24 cellular contexts compared by ENCODE assay signal in the genomic region with DNA sequence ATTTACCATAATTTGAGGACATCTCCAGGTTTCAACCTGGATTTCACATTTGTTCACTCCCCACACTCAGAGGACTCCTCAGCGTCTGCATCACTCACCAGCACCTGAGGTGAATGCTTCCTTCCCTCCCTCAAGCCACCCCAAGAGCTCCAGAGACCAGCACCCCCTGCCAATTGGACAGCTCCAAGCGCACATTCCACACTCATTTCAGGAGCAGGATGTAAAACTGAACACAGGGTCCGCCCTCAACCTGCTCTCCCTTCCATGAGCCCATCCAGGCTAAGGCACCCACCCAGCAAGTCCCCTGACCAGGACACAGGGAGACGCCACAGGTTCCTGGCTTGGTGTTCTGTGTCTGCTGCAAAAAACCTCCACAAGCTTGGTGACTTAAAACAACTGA. TPM values are rescaled to one million over a fixed set of nuclear protein-coding genes. Genes with fewer than 3 reads are reported as not detected.
DNase-seq lines count a peak whose midpoint lies in the region; TF ChIP-seq lines count a peak whose summit lies in the region.
"Had no signal": no experiment of that assay in that cellular context is flagged by ENCODE, and none has a peak within 500 bp of the region (broad histone marks: within the 10 kb centered on the region; RNA-seq: fewer than 3 reads in every experiment).

No MANE protein-coding gene starts in this region.

- H3K27ac ChIP-seq in A673 (ENCODE audit: low read depth, low read length, poor library complexity, severe bottlenecking) = no peak overlapping the region
- no peak overlapping the region for H3K27ac ChIP-seq in HEK293 (ENCODE audit: extremely low read depth, low read depth, low read length)
- no peak overlapping the region for H3K27ac ChIP-seq in stomach
- H3K27ac ChIP-seq: body of pancreas, esophagus squamous epithelium had no signal

- H3K4me3 ChIP-seq in A673 (ENCODE audit: low read depth, low read length, poor library complexity, severe bottlenecking) (no peak overlapping the region), HEK293 (ENCODE audit: low read depth, low read length) (no peak overlapping the region), stomach (no peak overlapping the region)
- H3K4me3 ChIP-seq: body of pancreas, esophagus squamous epithelium had no signal

- CTCF ChIA-PET in A673 (lab: Charles Lee) (no interaction called here), HEK293 (lab: Yijun Ruan, JAX) (no interaction called here)

- H3K4me1 ChIP-seq in A673 (ENCODE audit: insufficient read depth, low read length, poor library complexity, severe bottlenecking) (no peaks in the 10 kb centered on the region), HEK293 (ENCODE audit: control insufficient read depth, insufficient read depth, low read length) (no peaks in the 10 kb centered on the region), stomach (no peaks in the 10 kb centered on the region)
- H3K4me1 ChIP-seq: body of pancreas, esophagus squamous epithelium had no signal

- H3K9me3 ChIP-seq in A673 (ENCODE audit: low read depth, low read length, poor library complexity, severe bottlenecking) (no peaks in the 10 kb centered on the region), HEK293 (ENCODE audit: control insufficient read depth, insufficient read depth, low read depth, low read length) (no peaks in the 10 kb centered on the region), stomach (no peaks in the 10 kb centered on the region)
- H3K9me3 ChIP-seq: body of pancreas, esophagus squamous epithelium had no signal

- POLR2A ChIA-PET in A673 (lab: Charles Lee; ENCODE audit: low non-redundant PET) = no interaction called here
- POLR2A ChIA-PET in HEK293 (lab: Yijun Ruan, JAX) = no interaction called here

- peak; percentile 22 for DNase-seq in A673 (ENCODE audit: low spot score)
- DNase-seq in amniotic epithelial cell (ENCODE audit: low read depth) = peak; percentile 10
- DNase-seq in islet precursor cell = peak; percentile 70
- no peak for DNase-seq in DMS 273 treated with DMSO at 0.1 percent for 48 hours (lab: John Stamatoyannopoulos, UW)
- DNase-seq in NCI-H1092 treated with DMSO at 0.1 percent for 48 hours (lab: John Stamatoyannopoulos, UW) = no peak
- DNase-seq in stomach = no peak
- DNase-seq in activated T-cell treated with anti-CD3 and anti-CD28 coated beads, Interleukin-2, amount 50 U/mL, for 48 hours = no peak
- DNase-seq: activated CD4-positive, alpha-beta T cell treated with anti-CD3 and anti-CD28 coated beads for 48 hours; activated T-cell treated with anti-CD3 and anti-CD28 coated beads for 4 hours; body of pancreas; CD8-positive, alpha-beta T cell; esophagus squamous epithelium; glutamatergic neuron; KG1; NCI-H1417; NCI-H2171 treated with DMSO at 0.1 percent for 48 hours; NCI-H774; right cardiac atrium; stimulated activated naive CD8-positive, alpha-beta T cell treated with anti-CD3 and anti-CD28 coated beads, Interleukin-15, amount 100 ng/mL, for 72 hours had no signal

- no TSS peak for BruUV-seq in A673 (replicated peaks; lab: Mats Ljungman, UMichigan)

- WGBS in stomach, 5 donors = 57 to 74% (median 64%) methylated on average over 4 of the region's 4 CpGs

- TF ChIP-seq EP300 in stomach (IDR thresholded peaks at IDR 0.05) = no peak

- no peak for TF ChIP-seq POLR2A in stomach (IDR thresholded peaks at IDR 0.05)

- H3K36me3 ChIP-seq in A673 (ENCODE audit: insufficient read depth, low read length, poor library complexity, severe bottlenecking) (no peaks in the 10 kb centered on the region), HEK293 (ENCODE audit: control insufficient read depth in 2 of 2, insufficient read depth in 1 of 2, low read length in 2 of 2) (no peaks in the 10 kb centered on the region), stomach (no peaks in the 10 kb centered on the region)
- H3K36me3 ChIP-seq: esophagus squamous epithelium had no signal

- H3K27me3 ChIP-seq in A673 (replicated peaks; ENCODE audit: insufficient read depth, low read depth, low read length, poor library complexity) = peaks cover 62% of the 10 kb centered on the region
- H3K27me3 ChIP-seq in stomach = peaks cover 0 to 59% (median 23%) of the 10 kb centered on the region in 3 donors
- H3K27me3 ChIP-seq: body of pancreas had no signal

- TF ChIP-seq CTCF in A673 (conservative IDR thresholded peaks at IDR 0.05; ENCODE audit: low read depth, low read length) = no peak
- no peak for TF ChIP-seq CTCF in HEK293 (tag by site-specific recombination; IDR thresholded peaks at IDR 0.05)
- TF ChIP-seq CTCF in stomach (IDR thresholded peaks at IDR 0.05) = no peak

- intact Hi-C loops in A673 (cut with micrococcal nuclease; ENCODE audit: unreplicated experiment) = no loop called here
- intact Hi-C loops in stomach (cut with DNase I; ENCODE audit: low total_unique reads) = no loop called here

TF ChIP-seq in HEK293, 187 proteins besides CTCF, POLR2A, EP300 and RAD21:
- TF ChIP-seq ZNF404 (tag by site-specific recombination; IDR thresholded peaks at IDR 0.05) (no peak), ZFHX2 (tag by site-specific recombination; conservative IDR thresholded peaks at IDR 0.05) (no peak), ZEB2 (tag by site-specific recombination; IDR thresholded peaks at IDR 0.05) (no peak), ZNF510 (tag by site-specific recombination; IDR thresholded peaks at IDR 0.05; ENCODE audit: insufficient replicate concordance) (no peak)
- TF ChIP-seq, protein P1, sequence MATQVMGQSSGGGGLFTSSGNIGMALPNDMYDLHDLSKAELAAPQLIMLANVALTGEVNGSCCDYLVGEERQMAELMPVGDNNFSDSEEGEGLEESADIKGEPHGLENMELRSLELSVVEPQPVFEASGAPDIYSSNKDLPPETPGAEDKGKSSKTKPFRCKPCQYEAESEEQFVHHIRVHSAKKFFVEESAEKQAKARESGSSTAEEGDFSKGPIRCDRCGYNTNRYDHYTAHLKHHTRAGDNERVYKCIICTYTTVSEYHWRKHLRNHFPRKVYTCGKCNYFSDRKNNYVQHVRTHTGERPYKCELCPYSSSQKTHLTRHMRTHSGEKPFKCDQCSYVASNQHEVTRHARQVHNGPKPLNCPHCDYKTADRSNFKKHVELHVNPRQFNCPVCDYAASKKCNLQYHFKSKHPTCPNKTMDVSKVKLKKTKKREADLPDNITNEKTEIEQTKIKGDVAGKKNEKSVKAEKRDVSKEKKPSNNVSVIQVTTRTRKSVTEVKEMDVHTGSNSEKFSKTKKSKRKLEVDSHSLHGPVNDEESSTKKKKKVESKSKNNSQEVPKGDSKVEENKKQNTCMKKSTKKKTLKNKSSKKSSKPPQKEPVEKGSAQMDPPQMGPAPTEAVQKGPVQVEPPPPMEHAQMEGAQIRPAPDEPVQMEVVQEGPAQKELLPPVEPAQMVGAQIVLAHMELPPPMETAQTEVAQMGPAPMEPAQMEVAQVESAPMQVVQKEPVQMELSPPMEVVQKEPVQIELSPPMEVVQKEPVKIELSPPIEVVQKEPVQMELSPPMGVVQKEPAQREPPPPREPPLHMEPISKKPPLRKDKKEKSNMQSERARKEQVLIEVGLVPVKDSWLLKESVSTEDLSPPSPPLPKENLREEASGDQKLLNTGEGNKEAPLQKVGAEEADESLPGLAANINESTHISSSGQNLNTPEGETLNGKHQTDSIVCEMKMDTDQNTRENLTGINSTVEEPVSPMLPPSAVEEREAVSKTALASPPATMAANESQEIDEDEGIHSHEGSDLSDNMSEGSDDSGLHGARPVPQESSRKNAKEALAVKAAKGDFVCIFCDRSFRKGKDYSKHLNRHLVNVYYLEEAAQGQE (tag by site-specific recombination; IDR thresholded peaks at IDR 0.05) = peak; percentile 91

RNA-seq across cellular contexts. Expression of a gene that starts 3.9 kb away (rescaled TPM):
- total RNA-seq in A673 (2021) = not detected in 2 replicates
- not detected for total RNA-seq in stomach
- polyA plus RNA-seq in stomach = not detected
- total RNA-seq: body of pancreas; CD8-positive, alpha-beta T cell; dermis microvascular lymphatic vessel endothelial cell; esophagus squamous epithelium; mononuclear cell; right cardiac atrium; urinary bladder had no signal
- polyA plus RNA-seq: keratinocyte, right cardiac atrium, urinary bladder had no signal

RNA-seq across cellular contexts. Expression of a gene that starts 14.5 kb away (rescaled TPM):
- total RNA-seq in A673 (2021) = not detected in 2 replicates
- total RNA-seq in stomach = 10 to 100 TPM in 1 of 5 donors, 1 to 10 TPM in 1, not detected in 3; 1.3 to 34.8 TPM
- polyA plus RNA-seq in stomach = 10 to 100 TPM in 2 of 3 donors, 1 to 10 TPM in 1; 4.4 to 17.1 (median 12.4) TPM
- total RNA-seq: CD8-positive, alpha-beta T cell; dermis microvascular lymphatic vessel endothelial cell; mononuclear cell; right cardiac atrium; urinary bladder had no signal
- polyA plus RNA-seq: keratinocyte, right cardiac atrium, urinary bladder had no signal

RNA-seq across cellular contexts. Expression of a gene that starts 48.1 kb away (rescaled TPM):
- not detected in 2 replicates for total RNA-seq in A673 (2021)
- total RNA-seq in stomach = not detected
- polyA plus RNA-seq in stomach = not detected
- total RNA-seq: body of pancreas; CD8-positive, alpha-beta T cell; dermis microvascular lymphatic vessel endothelial cell; mononuclear cell; urinary bladder had no signal
- polyA plus RNA-seq: keratinocyte, urinary bladder had no signal

Comparison
In these comparisons a context has a peak if more than half of its experiments do, and no peak if none do; other contexts are left out.
1. DNase-seq: peak in A673 (single experiment), amniotic epithelial cell (single experiment) and islet precursor cell (single experiment); none in DMS 273 treated with DMSO at 0.1 percent for 48 hours (single experiment), NCI-H1092 treated with DMSO at 0.1 percent for 48 hours (single experiment), stomach (single experiment) and activated T-cell treated with anti-CD3 and anti-CD28 coated beads, Interleukin-2, amount 50 U/mL, for 48 hours (0 of 2).